Comparison of ENCODE assay signal across 8 cellular contexts in the genomic region with DNA sequence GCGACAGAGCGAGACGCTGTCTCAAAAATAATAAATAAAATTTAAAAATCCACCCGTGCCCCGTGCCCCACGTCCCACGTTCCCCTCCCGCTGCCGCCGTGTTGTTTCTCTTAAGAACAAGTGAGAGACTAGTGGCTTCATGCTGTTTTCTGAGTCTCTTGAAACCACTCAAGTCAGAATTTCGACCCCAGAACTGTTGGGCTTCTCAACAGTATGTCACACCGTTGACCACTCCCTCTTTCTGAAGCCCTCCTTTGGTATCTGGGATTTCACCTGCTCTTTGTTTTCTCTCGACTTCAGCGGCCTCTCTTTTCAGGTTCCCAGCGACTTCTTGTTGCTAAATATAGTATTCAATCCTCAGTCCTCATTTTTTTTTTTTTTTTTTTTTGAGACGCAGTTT. TPM values are rescaled to one million over a fixed set of nuclear protein-coding genes. Genes with fewer than 3 reads are reported as not detected.
DNase-seq lines count a peak whose midpoint lies in the region; ATAC-seq, FAIRE-seq and TF ChIP-seq lines count a peak whose summit lies in the region.

No MANE protein-coding gene starts in this region.

- POLR2A ChIA-PET in K562 (lab: Yijun Ruan, JAX): interaction anchor here (0.8 to 8.9 kb wide), 18 partner anchors 8 to 469 kb away, joined by 3 to 167 read pairs (median 12); a partner anchor contains a TSS

- DNase-seq in right atrium auricular region (ENCODE audit: low spot score) (no peak), Right ventricle myocardium superior (no peak), K562 (ENCODE audit: extremely low read depth in 1 of 4, low spot score in 3 of 4) (peak; percentile 73 to 80 (median 78)), mesothelial cell of epicardium (ENCODE audit: low spot score in 2 of 2, unreplicated experiment in 2 of 2) (no peak), SHP77 (lab: John Stamatoyannopoulos, UW) (no peak), AG08396 (ENCODE audit: low spot score) (no peak), putamen (ENCODE audit: low spot score) (no peak)

- no peak for TF ChIP-seq EP300 in K562 (IDR thresholded peaks at IDR 0.05; ENCODE audit: low read length)

- no peaks in the 10 kb centered on the region for H3K9me3 ChIP-seq in right atrium auricular region
- H3K9me3 ChIP-seq in K562 (replicated peaks; ENCODE audit: control insufficient read depth, insufficient read depth, low read depth, low read length): 0 out of 2 replicates have a peak, but pooled peaks cover 2% of the 10 kb centered on the region

- H3K9ac ChIP-seq in K562 (ENCODE audit: insufficient read depth in 1 of 2, low read depth in 2 of 2, low read length in 2 of 2): peak overlapping the region; percentile 81 to 94

- H3K27ac Mint-ChIP-seq in mesothelial cell of epicardium: peak overlapping the region; percentile 56

- in situ Hi-C loops in K562 (cut with MboI): loop anchor here (25.0 kb wide), 1 partner anchor 1329 kb away; no protein-coding TSS in a partner anchor

- no peak for TF ChIP-seq RAD21 in K562 (CRISPR knock-in tag; conservative IDR thresholded peaks at IDR 0.05 in 1 of 2, IDR thresholded peaks at IDR 0.05 in 1 of 2)

- H3K27ac ChIP-seq in right atrium auricular region: peak overlapping the region in 1 of 2 donors; percentile 91
- H3K27ac ChIP-seq in K562 (ENCODE audit: extremely low read depth, low read depth, low read length): peak overlapping the region; percentile 84

- H3K4me2 ChIP-seq in K562 (ENCODE audit: insufficient read depth, low read length): peak overlapping the region; percentile 91

- H3K79me2 ChIP-seq in K562 (ENCODE audit: control insufficient read depth, insufficient read depth, low read length): peaks cover 31% of the 10 kb centered on the region

- H3K36me3 ChIP-seq in right atrium auricular region: peaks cover 16% of the 10 kb centered on the region
- H3K36me3 ChIP-seq in K562 (ENCODE audit: control insufficient read depth, insufficient read depth, low read length): peaks cover 30% of the 10 kb centered on the region

- peaks cover 4% of the 10 kb centered on the region for H3K36me3 Mint-ChIP-seq in mesothelial cell of epicardium

- H3K27me3 ChIP-seq in right atrium auricular region: no peaks in the 10 kb centered on the region
- no peaks in the 10 kb centered on the region for H3K27me3 ChIP-seq in K562 (ENCODE audit: control insufficient read depth in 2 of 2, insufficient read depth in 2 of 2, low read length in 2 of 2)

- TF ChIP-seq POLR2A in K562 (conservative IDR thresholded peaks at IDR 0.05): no peak

- WGBS in K562 (ENCODE audit: insufficient coverage, low coverage, missing lambda C conversion rate): 5% methylated on average over 16 of the region's 16 CpGs

- no peak for FAIRE-seq in K562 (lab: Jason Lieb, UNC)

- TF ChIP-seq CTCF in right atrium auricular region (IDR thresholded peaks at IDR 0.05) (no peak), K562 (IDR thresholded peaks at IDR 0.05 in 2 of 3, conservative IDR thresholded peaks at IDR 0.05 in 1 of 3; ENCODE audit: insufficient read depth in 2 of 3, low read depth in 1 of 3, low read length in 3 of 3) (no peak; a peak in 1 of 6 replicates), mesothelial cell of epicardium (IDR thresholded peaks at IDR 0.05; ENCODE audit: unreplicated experiment) (no peak)

- peaks cover 2% of the 10 kb centered on the region for H3K27me3 Mint-ChIP-seq in mesothelial cell of epicardium (ENCODE audit: low read depth)

- intact Hi-C loops in Right ventricle myocardium superior (cut with DNase I) (no loop called here), K562 (cut with micrococcal nuclease) (loop anchor here (1.0 to 2.0 kb wide), 4 partner anchors 14 to 272 kb away; no protein-coding TSS in a partner anchor)

- BruUV-seq in K562 (replicated peaks; lab: Mats Ljungman, UMichigan): no TSS peak

- peak overlapping the region; percentile 100 for H3K4me3 Mint-ChIP-seq in mesothelial cell of epicardium

- peaks cover 9% of the 10 kb centered on the region for H3K4me1 Mint-ChIP-seq in mesothelial cell of epicardium

- H4K20me1 ChIP-seq in K562 (replicated peaks; ENCODE audit: control insufficient read depth, insufficient read depth, low read length): no peaks in the 10 kb centered on the region; the same call in 1 of the 2 replicates

- peaks cover 8% of the 10 kb centered on the region for H3K9me1 ChIP-seq in K562 (ENCODE audit: control insufficient read depth, insufficient read depth, low read length)

- H3K9me3 Mint-ChIP-seq in mesothelial cell of epicardium: no peaks in the 10 kb centered on the region

- peak overlapping the region; percentile 96 for H2AFZ ChIP-seq in K562 (ENCODE audit: low read depth, low read length)

- H3K4me3 ChIP-seq in right atrium auricular region: peak overlapping the region; percentile 66 to 70
- H3K4me3 ChIP-seq in K562: peak overlapping the region; percentile 44

- CTCF ChIA-PET in K562 (lab: Yijun Ruan, JAX; ENCODE audit: low intra/inter-chr PET ratio): interaction anchor here (0.6 to 2.6 kb wide), 3 partner anchors 272 to 529 kb away, joined by 3 to 9 read pairs (median 4); no protein-coding TSS in a partner anchor

- H3K4me1 ChIP-seq in right atrium auricular region: peaks cover 0 to 26% of the 10 kb centered on the region in 2 donors
- H3K4me1 ChIP-seq in K562 (replicated peaks in 1 of 2; ENCODE audit: control insufficient read depth in 2 of 2, insufficient read depth in 2 of 2, low read length in 2 of 2): peaks cover 14 to 24% of the 10 kb centered on the region in 2 experiments; a peak in 4 of 5 replicates

- ATAC-seq in Right ventricle myocardium superior (ENCODE audit: poor library complexity) (no peak), K562 (peak; percentile 29), GM21367 (IDR thresholded peaks at IDR 0.05; ENCODE audit: unreplicated experiment) (no peak)

RNA-seq across cellular contexts. Expression of a gene that starts 1.0 kb away (rescaled TPM):
- total RNA-seq in right atrium auricular region (10 to 100 TPM; 20.2 to 25.4 TPM), Right ventricle myocardium superior (22.5 TPM), K562 (2014; rRNA removed) (174 and 195 TPM in 2 replicates), K562 (2014; rRNA removed; fragmentation: Illumina TruSeq; extraction: Trizol) (104 and 115 TPM in 2 replicates), K562 (2015; rRNA removed; fragmentation: Illumina TruSeq; extraction: Trizol) (170 and 172 TPM in 2 replicates), K562 (2021) (251 and 267 TPM in 2 replicates), mesothelial cell of epicardium (40.5 to 44.8 TPM (median 41.2 TPM) in 3 replicates)
- total RNA-seq in K562 (2011; cell fraction: chromatin; rRNA removed; ENCODE audit: low replicate concordance): 1,132 and 1,539 TPM in 2 replicates
- 736 and 826 TPM in 2 replicates for total RNA-seq in K562 (2011; cell fraction: nucleolus; rRNA removed)
- 718 and 814 TPM in 2 replicates for total RNA-seq in K562 (2011; cell fraction: nucleoplasm; rRNA removed)
- polyA plus RNA-seq in K562 (2011; rRNA removed) (193 and 247 TPM in 2 replicates), K562 (2014; fragmentation: Illumina TruSeq; extraction: Trizol) (250 and 261 TPM in 2 replicates), K562 (2014; fragmentation: Nextera tagmentation; extraction: Ambion mirVana) (10 to 100 TPM; 13.2 to 28.8 TPM), K562 (2014; rRNA removed) (268 and 298 TPM in 2 replicates)
- polyA plus RNA-seq in K562 (2011; cell fraction: cytosol; rRNA removed): 143 and 211 TPM in 2 replicates
- polyA plus RNA-seq in K562 (2011; cell fraction: nucleus; rRNA removed): 801 and 951 TPM in 2 replicates
- polyA plus RNA-seq in K562 (2012): 185 and 193 TPM in 2 replicates
- 228 and 271 TPM in 2 replicates for polyA minus RNA-seq in K562 (2011; rRNA and poly(A)+ RNA removed)
- 95.6 and 98.4 TPM in 2 replicates for polyA minus RNA-seq in K562 (2011; cell fraction: cytosol; rRNA and poly(A)+ RNA removed)
- 325 and 509 TPM in 2 replicates for polyA minus RNA-seq in K562 (2011; cell fraction: nucleus; rRNA and poly(A)+ RNA removed)

RNA-seq across cellular contexts. Expression of a gene that starts 24.7 kb away (rescaled TPM):
- total RNA-seq in right atrium auricular region (10 to 100 TPM; 25.9 to 40.5 TPM), Right ventricle myocardium superior (20.4 TPM), K562 (2014; rRNA removed) (894 and 989 TPM in 2 replicates), K562 (2014; rRNA removed; fragmentation: Illumina TruSeq; extraction: Trizol) (41.9 and 82.9 TPM in 2 replicates), K562 (2015; rRNA removed; fragmentation: Illumina TruSeq; extraction: Trizol) (135 and 153 TPM in 2 replicates), K562 (2021) (551 and 557 TPM in 2 replicates), mesothelial cell of epicardium (19.6 to 22.1 TPM (median 20.2 TPM) in 3 replicates)
- 72.2 and 221 TPM in 2 replicates for total RNA-seq in K562 (2011; cell fraction: chromatin; rRNA removed; ENCODE audit: low replicate concordance)
- total RNA-seq in K562 (2011; cell fraction: nucleolus; rRNA removed): 489 and 555 TPM in 2 replicates
- 263 and 279 TPM in 2 replicates for total RNA-seq in K562 (2011; cell fraction: nucleoplasm; rRNA removed)
- polyA plus RNA-seq in K562 (2011; rRNA removed) (124 and 218 TPM in 2 replicates), K562 (2014; fragmentation: Illumina TruSeq; extraction: Trizol) (33.8 and 82.2 TPM in 2 replicates), K562 (2014; fragmentation: Nextera tagmentation; extraction: Ambion mirVana) (10 to 100 TPM; 15.1 to 34.8 TPM), K562 (2014; rRNA removed) (666 and 827 TPM in 2 replicates)
- polyA plus RNA-seq in K562 (2011; cell fraction: cytosol; rRNA removed): 273 and 603 TPM in 2 replicates
- polyA plus RNA-seq in K562 (2011; cell fraction: nucleus; rRNA removed): 110 and 123 TPM in 2 replicates
- 384 and 632 TPM in 2 replicates for polyA plus RNA-seq in K562 (2012)
- polyA minus RNA-seq in K562 (2011; rRNA and poly(A)+ RNA removed): 50.1 and 80.5 TPM in 2 replicates
- polyA minus RNA-seq in K562 (2011; cell fraction: cytosol; rRNA and poly(A)+ RNA removed): 107 and 114 TPM in 2 replicates
- polyA minus RNA-seq in K562 (2011; cell fraction: nucleus; rRNA and poly(A)+ RNA removed): 37.7 and 69.6 TPM in 2 replicates

RNA-seq across cellular contexts. Expression of a gene that starts 34.2 kb away (rescaled TPM):
- total RNA-seq in right atrium auricular region (not detected), Right ventricle myocardium superior (0.24 TPM), K562 (2014; rRNA removed) (9.3 and 13.6 TPM in 2 replicates), K562 (2014; rRNA removed; fragmentation: Illumina TruSeq; extraction: Trizol) (2.1 and 2.8 TPM in 2 replicates), K562 (2015; rRNA removed; fragmentation: Illumina TruSeq; extraction: Trizol) (4.7 and 5.2 TPM in 2 replicates), K562 (2021) (11.3 and 15.6 TPM in 2 replicates), mesothelial cell of epicardium (0.78 to 1.3 TPM (median 0.84 TPM) in 3 replicates)
- 11.2 and 34.3 TPM in 2 replicates for total RNA-seq in K562 (2011; cell fraction: chromatin; rRNA removed; ENCODE audit: low replicate concordance)
- total RNA-seq in K562 (2011; cell fraction: nucleolus; rRNA removed): 28.7 and 33.9 TPM in 2 replicates
- 18.1 and 19.5 TPM in 2 replicates for total RNA-seq in K562 (2011; cell fraction: nucleoplasm; rRNA removed)
- polyA plus RNA-seq in K562 (2011; rRNA removed) (1.6 and 2.1 TPM in 2 replicates), K562 (2014; fragmentation: Illumina TruSeq; extraction: Trizol) (6.3 and 8.9 TPM in 2 replicates), K562 (2014; fragmentation: Nextera tagmentation; extraction: Ambion mirVana) (1 to 10 TPM; 1.6 to 2.3 TPM), K562 (2014; rRNA removed) (7.1 and 8.6 TPM in 2 replicates)
- 1.8 and 5.8 TPM in 2 replicates for polyA plus RNA-seq in K562 (2011; cell fraction: cytosol; rRNA removed)
- 6.5 and 19.5 TPM in 2 replicates for polyA plus RNA-seq in K562 (2011; cell fraction: nucleus; rRNA removed)
- polyA plus RNA-seq in K562 (2012): 5.2 and 6.4 TPM in 2 replicates
- polyA minus RNA-seq in K562 (2011; rRNA and poly(A)+ RNA removed): 1.3 and 1.8 TPM in 2 replicates
- polyA minus RNA-seq in K562 (2011; cell fraction: cytosol; rRNA and poly(A)+ RNA removed): 1.5 and 3.9 TPM in 2 replicates
- 8.3 and 12.3 TPM in 2 replicates for polyA minus RNA-seq in K562 (2011; cell fraction: nucleus; rRNA and poly(A)+ RNA removed)

RNA-seq across cellular contexts. Expression of a gene that starts 37.0 kb away (rescaled TPM):
- total RNA-seq in right atrium auricular region: 10 to 100 TPM; 15.2 to 20.5 TPM
- total RNA-seq in Right ventricle myocardium superior: 4.5 TPM
- total RNA-seq in K562 (2011; cell fraction: chromatin; rRNA removed; ENCODE audit: low replicate concordance): 121 and 504 TPM in 2 replicates
- total RNA-seq in K562 (2011; cell fraction: nucleolus; rRNA removed): 857 and 885 TPM in 2 replicates
- 325 and 370 TPM in 2 replicates for total RNA-seq in K562 (2011; cell fraction: nucleoplasm; rRNA removed)
- 871 and 1,007 TPM in 2 replicates for total RNA-seq in K562 (2014; rRNA removed)
- 69.0 and 87.5 TPM in 2 replicates for total RNA-seq in K562 (2014; rRNA removed; fragmentation: Illumina TruSeq; extraction: Trizol)
- 164 and 196 TPM in 2 replicates for total RNA-seq in K562 (2015; rRNA removed; fragmentation: Illumina TruSeq; extraction: Trizol)
- 626 and 641 TPM in 2 replicates for total RNA-seq in K562 (2021)
- polyA plus RNA-seq in K562 (2011; rRNA removed): 203 and 277 TPM in 2 replicates
- 382 and 1,449 TPM in 2 replicates for polyA plus RNA-seq in K562 (2011; cell fraction: cytosol; rRNA removed)
- polyA plus RNA-seq in K562 (2011; cell fraction: nucleus; rRNA removed): 629 and 1,089 TPM in 2 replicates
- 282 and 288 TPM in 2 replicates for polyA plus RNA-seq in K562 (2012)
- 106 and 159 TPM in 2 replicates for polyA plus RNA-seq in K562 (2014; fragmentation: Illumina TruSeq; extraction: Trizol)
- polyA plus RNA-seq in K562 (2014; fragmentation: Nextera tagmentation; extraction: Ambion mirVana): 10 to 100 TPM; 13.5 to 23.5 TPM
- 707 and 732 TPM in 2 replicates for polyA plus RNA-seq in K562 (2014; rRNA removed)
- polyA minus RNA-seq in K562 (2011; rRNA and poly(A)+ RNA removed): 35.0 and 44.2 TPM in 2 replicates
- 212 and 264 TPM in 2 replicates for polyA minus RNA-seq in K562 (2011; cell fraction: cytosol; rRNA and poly(A)+ RNA removed)
- 294 and 313 TPM in 2 replicates for polyA minus RNA-seq in K562 (2011; cell fraction: nucleus; rRNA and poly(A)+ RNA removed)
- 25.3 to 26.2 TPM (median 25.8 TPM) in 3 replicates for total RNA-seq in mesothelial cell of epicardium

Comparison
In these comparisons a context has a peak if more than half of its experiments do, and no peak if none do; other contexts are left out.
1. DNase-seq: peak in K562 (4 of 4); none in right atrium auricular region (single experiment), Right ventricle myocardium superior (single experiment), mesothelial cell of epicardium (0 of 2), SHP77 (0 of 2), AG08396 (single experiment) and putamen (single experiment).